ENCODE assay signal across 9 cellular contexts in the genomic region with DNA sequence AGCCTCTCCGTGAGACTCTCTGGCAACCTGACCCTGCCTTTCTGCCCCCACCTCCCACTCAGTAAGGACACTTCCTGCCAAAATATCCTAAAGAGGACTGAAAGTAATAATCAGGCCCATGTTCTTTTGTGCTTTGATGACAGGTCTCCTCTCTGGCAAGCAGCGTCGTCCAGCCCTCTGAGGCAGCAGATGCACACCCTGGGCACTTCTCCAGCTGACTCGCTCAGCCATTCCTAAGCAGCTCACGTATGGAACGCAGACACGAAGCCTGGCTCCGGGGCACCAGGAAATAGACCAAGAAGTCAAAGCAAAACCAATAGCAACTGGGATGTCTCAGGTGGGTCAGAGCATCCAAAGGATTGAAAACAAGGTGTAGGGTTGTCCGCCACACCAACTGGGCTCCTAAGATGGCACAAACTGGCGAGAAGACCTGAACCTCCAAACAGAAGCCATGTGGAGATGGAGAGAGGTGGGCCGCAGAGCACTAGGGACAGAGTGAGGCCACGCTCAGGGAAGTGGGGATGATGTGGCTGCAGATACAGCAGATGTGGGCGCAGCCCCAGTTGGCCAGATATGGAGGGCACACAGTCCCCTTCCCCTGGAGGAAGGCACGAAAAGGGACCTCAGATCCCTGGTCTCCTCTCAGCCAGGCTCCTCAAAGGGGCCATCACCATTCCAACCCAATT. TPM values are rescaled to one million over a fixed set of nuclear protein-coding genes. Genes with fewer than 3 reads are reported as not detected.
A peak's percentile ranks its signal among the peaks of the same experiment; 100 is the strongest.
DNase-seq lines count a peak whose midpoint lies in the region; ATAC-seq and TF ChIP-seq lines count a peak whose summit lies in the region.
"Had no signal": no experiment of that assay in that cellular context is flagged by ENCODE, and none has a peak within 500 bp of the region (broad histone marks: within the 10 kb centered on the region; RNA-seq: fewer than 3 reads in every experiment).

No MANE protein-coding gene starts in this region.

- H4K20me1 ChIP-seq in BLaER1 (peaks cover 30% of the 10 kb centered on the region), Karpas-422 (ENCODE audit: insufficient read depth, low read depth, low read length) (peaks cover 4% of the 10 kb centered on the region; the same call in 1 of the 2 replicates)

- no peak overlapping the region for H2AFZ ChIP-seq in Karpas-422 (ENCODE audit: low read length)

- peaks cover 46% of the 10 kb centered on the region for H3K79me2 ChIP-seq in Karpas-422 (ENCODE audit: low read length)

- peaks cover 50 to 67% (median 65%) of the 10 kb centered on the region in 3 donors for H3K4me1 Mint-ChIP-seq in naive B cell

- peaks cover 60% of the 10 kb centered on the region for H3K4me1 ChIP-seq in BLaER1
- H3K4me1 ChIP-seq in Karpas-422 (ENCODE audit: low read length) = peaks cover 70% of the 10 kb centered on the region

- H3K27ac ChIP-seq in BLaER1 (no peak overlapping the region), Karpas-422 (ENCODE audit: low read length) (peak overlapping the region; percentile 99)

- H3K4me2 ChIP-seq in BLaER1 = peak overlapping the region; percentile 91
- H3K4me2 ChIP-seq in Karpas-422 (ENCODE audit: low read depth, low read length, poor library complexity, severe bottlenecking) = peak overlapping the region; percentile 95

- peaks cover 12 to 19% of the 10 kb centered on the region in 2 donors for H3K36me3 Mint-ChIP-seq in naive B cell

- no peak overlapping the region; the same call in 1 of the 2 replicates for H3K4me3 ChIP-seq in BLaER1
- H3K4me3 ChIP-seq in Karpas-422 (ENCODE audit: low read length) = peak overlapping the region; percentile 72
- no peak overlapping the region for H3K4me3 ChIP-seq in cardiac fibroblast (replicated peaks in 1 of 2; ENCODE audit: low read depth in 2 of 2, low read length in 2 of 2)

- peaks cover 0 to 1% (median 0%) of the 10 kb centered on the region in 7 donors for H3K9me3 Mint-ChIP-seq in naive B cell

- H3K27me3 ChIP-seq in BLaER1 (no peaks in the 10 kb centered on the region), Karpas-422 (ENCODE audit: low read length) (no peaks in the 10 kb centered on the region)

- H3K27ac Mint-ChIP-seq in naive B cell = peak overlapping the region; percentile 89 to 100 (median 99)

- H3K36me3 ChIP-seq in BLaER1 (peaks cover 56% of the 10 kb centered on the region), Karpas-422 (ENCODE audit: insufficient read depth, low read length) (peaks cover 42% of the 10 kb centered on the region)

- H3K9me3 ChIP-seq in BLaER1 (0 out of 2 replicates have a peak, but pooled peaks cover 4% of the 10 kb centered on the region), Karpas-422 (ENCODE audit: low read length) (no peaks in the 10 kb centered on the region)

- ATAC-seq in naive B cell (ENCODE audit: low read depth in 2 of 2) = no peak
- ATAC-seq in HG02642 (IDR thresholded peaks at IDR 0.05; ENCODE audit: poor library complexity, unreplicated experiment) = no peak
- no peak for ATAC-seq in GM18868 (IDR thresholded peaks at IDR 0.05; ENCODE audit: unreplicated experiment)
- no peak for ATAC-seq in GM18517 (IDR thresholded peaks at IDR 0.05; ENCODE audit: unreplicated experiment)

- H3K27me3 Mint-ChIP-seq in naive B cell = no peaks in the 10 kb centered on the region

- DNase-seq in Karpas-422 (no peak), cardiac fibroblast (ENCODE audit: low read depth in 2 of 2) (peak; percentile 72 to 83), naive B cell (no peak)
- no peak for DNase-seq in activated CD4-positive, alpha-beta T cell treated with anti-CD3 and anti-CD28 coated beads, Interleukin-2, amount 50 U/mL, for 48 hours
- DNase-seq: activated CD4-positive, CD25-positive, alpha-beta regulatory T cell treated with anti-CD3 and anti-CD28 coated beads, Interleukin-2, amount 50 U/mL, for 72 hours had no signal

- H3K9me2 ChIP-seq in Karpas-422 (replicated peaks; ENCODE audit: insufficient read depth, low read length) = no peaks in the 10 kb centered on the region

- peak overlapping the region; percentile 42 to 99 (median 95) for H3K4me3 Mint-ChIP-seq in naive B cell

- no peak for TF ChIP-seq CTCF in cardiac fibroblast (IDR thresholded peaks at IDR 0.05; ENCODE audit: low read depth, low read length)

- H3K9ac ChIP-seq in BLaER1 (no peak overlapping the region), Karpas-422 (ENCODE audit: low read length) (peak overlapping the region; percentile 84)

RNA-seq across cellular contexts. Expression of gene RASSF2, which starts 2.4 kb away (rescaled TPM):
- 171 and 190 TPM in 2 replicates for total RNA-seq in Karpas-422 (2014; rRNA removed; shearing (Covaris generic); ENCODE audit: low replicate concordance)
- 10 to 100 TPM; 44.5 to 91.0 (median 59.7) TPM for polyA plus RNA-seq in naive B cell (ENCODE audit: low read depth in 6 of 6)

Comparison
In these comparisons a context has a peak if more than half of its experiments do, and no peak if none do; other contexts are left out.
1. DNase-seq: peak in cardiac fibroblast (2 of 2); none in Karpas-422 (single experiment), naive B cell (single experiment) and activated CD4-positive, alpha-beta T cell treated with anti-CD3 and anti-CD28 coated beads, Interleukin-2, amount 50 U/mL, for 48 hours (0 of 2).